Comparison of ENCODE assay signal across 21 cellular contexts in the genomic region with DNA sequence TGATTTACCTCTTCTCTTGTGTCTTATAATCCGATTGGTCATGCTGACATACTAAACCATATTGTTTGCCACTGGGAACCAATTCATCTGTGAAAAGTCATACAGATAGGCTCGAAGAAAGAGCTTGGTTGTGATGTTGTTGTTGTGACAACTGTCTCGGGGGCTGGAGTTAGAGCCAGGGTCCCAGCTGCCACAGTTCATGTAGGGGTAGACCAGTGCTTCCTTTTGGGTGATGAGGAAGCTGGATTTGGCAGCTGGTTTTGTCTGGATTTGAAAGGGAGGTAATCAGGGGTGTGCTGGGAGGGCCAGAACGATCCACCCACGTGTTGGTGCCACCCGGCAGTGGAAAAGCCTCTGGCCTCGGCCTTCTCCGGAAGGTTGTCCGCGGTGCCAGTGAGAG.
A peak's percentile ranks its signal among the peaks of the same experiment; 100 is the strongest.
DNase-seq lines count a peak whose midpoint lies in the region; FAIRE-seq and TF ChIP-seq lines count a peak whose summit lies in the region.
"Had no signal": no experiment of that assay in that cellular context is flagged by ENCODE, and none has a peak within 500 bp of the region (broad histone marks: within the 10 kb centered on the region; RNA-seq: fewer than 3 reads in every experiment).

No MANE protein-coding gene starts in this region.

- no peaks in the 10 kb centered on the region for H3K27me3 ChIP-seq in SJCRH30
- no peaks in the 10 kb centered on the region for H3K27me3 ChIP-seq in keratinocyte (ENCODE audit: control insufficient read depth, extremely low read depth, insufficient read depth, low read length)
- H3K27me3 ChIP-seq: BLaER1 treated with 17β-estradiol and CSF1 and Interleukin-3, amounts not matched to agents 10 nM and 100 nM had no signal

- H3K4me1 ChIP-seq in SJCRH30 = peaks cover 9% of the 10 kb centered on the region
- H3K4me1 ChIP-seq in keratinocyte (ENCODE audit: control insufficient read depth, extremely low read depth, insufficient read depth, low read length) = no peaks in the 10 kb centered on the region
- H3K4me1 ChIP-seq: A549; BLaER1 treated with 17β-estradiol and CSF1 and Interleukin-3, amounts not matched to agents 10 nM and 100 nM; Caco-2 had no signal

- no peak overlapping the region for H3K4me3 ChIP-seq in SJCRH30
- no peak overlapping the region for H3K4me3 ChIP-seq in keratinocyte (ENCODE audit: control insufficient read depth in 2 of 3, extremely low read depth in 1 of 3, insufficient read depth in 2 of 3, low read depth in 1 of 3, low read length in 3 of 3)
- H3K4me3 ChIP-seq: A549; BLaER1 treated with 17β-estradiol and CSF1 and Interleukin-3, amounts not matched to agents 10 nM and 100 nM had no signal

- H3K9me3 ChIP-seq in SJCRH30 (replicated peaks) (no peaks in the 10 kb centered on the region), keratinocyte (ENCODE audit: control insufficient read depth, low read depth, low read length) (no peaks in the 10 kb centered on the region)
- H3K9me3 ChIP-seq: A549, Caco-2 had no signal

- H3K9me3 Mint-ChIP-seq in progenitor cell of endocrine pancreas (ENCODE audit: low read depth) = no peaks in the 10 kb centered on the region
- H3K9me3 Mint-ChIP-seq: CD8-positive, alpha-beta T cell had no signal

- no peak overlapping the region for H3K4me2 ChIP-seq in keratinocyte (ENCODE audit: control insufficient read depth, extremely low read depth, insufficient read depth, low read depth, low read length)
- H3K4me2 ChIP-seq: A549; BLaER1 treated with 17β-estradiol and CSF1 and Interleukin-3, amounts not matched to agents 10 nM and 100 nM had no signal

- no peaks in the 10 kb centered on the region for H3K9me1 ChIP-seq in keratinocyte (ENCODE audit: control insufficient read depth, extremely low read depth, insufficient read depth, low read length)

- H2AFZ ChIP-seq in keratinocyte (ENCODE audit: control insufficient read depth, low read length) = peak overlapping the region; percentile 6

- H3K36me3 ChIP-seq in SJCRH30 (no peaks in the 10 kb centered on the region), keratinocyte (ENCODE audit: control insufficient read depth in 2 of 2, extremely low read depth in 1 of 2, insufficient read depth in 2 of 2, low read length in 2 of 2) (no peaks in the 10 kb centered on the region)
- H3K36me3 ChIP-seq: BLaER1 treated with 17β-estradiol and CSF1 and Interleukin-3, amounts not matched to agents 10 nM and 100 nM had no signal

- no peaks in the 10 kb centered on the region for H3K4me1 Mint-ChIP-seq in progenitor cell of endocrine pancreas (ENCODE audit: low read depth)
- H3K4me1 Mint-ChIP-seq: B cell had no signal

- no peak for FAIRE-seq in keratinocyte (lab: Jason Lieb, UNC)
- FAIRE-seq: A549, D721Med, G401.6, GM12891, GM19239 had no signal

- no peak overlapping the region for H3K9ac ChIP-seq in keratinocyte (ENCODE audit: control insufficient read depth, extremely low read depth, insufficient read depth, low read length)
- H3K9ac ChIP-seq: BLaER1 treated with 17β-estradiol and CSF1 and Interleukin-3, amounts not matched to agents 10 nM and 100 nM had no signal

- dilution Hi-C loops in keratinocyte (cut with MboI; ENCODE audit: extremely low pct_ligation_motif_present, low sequenced_read_pairs) = no loop called here

- H3K79me2 ChIP-seq in keratinocyte (ENCODE audit: control insufficient read depth, insufficient read depth, low read length) = no peaks in the 10 kb centered on the region

- H3K27ac ChIP-seq in SJCRH30 (peak overlapping the region; percentile 94), keratinocyte (ENCODE audit: control insufficient read depth, insufficient read depth, low read length) (no peak overlapping the region)
- H3K27ac ChIP-seq: 22Rv1; A549; BLaER1 treated with 17β-estradiol and CSF1 and Interleukin-3, amounts not matched to agents 10 nM and 100 nM; C4-2B had no signal

- H3K36me3 Mint-ChIP-seq in progenitor cell of endocrine pancreas (ENCODE audit: insufficient read depth) = no peaks in the 10 kb centered on the region

- TF ChIP-seq CTCF in keratinocyte (optimal IDR thresholded peaks at IDR 0.05 in 1 of 3, IDR thresholded peaks at IDR 0.05 in 1 of 3, conservative IDR thresholded peaks at IDR 0.05 in 1 of 3; ENCODE audit: extremely low read depth in 1 of 3, insufficient read depth in 2 of 3, low read length in 3 of 3) (no peak), progenitor cell of endocrine pancreas (IDR thresholded peaks at IDR 0.05; ENCODE audit: unreplicated experiment) (no peak)

- peak; percentile 83 to 91 for DNase-seq in SJCRH30
- no peak for DNase-seq in keratinocyte (ENCODE audit: low read depth, low spot score)
- no peak for DNase-seq in progenitor cell of endocrine pancreas (ENCODE audit: low spot score, unreplicated experiment)
- no peak for DNase-seq in GOT3 (lab: John Stamatoyannopoulos, UW)
- DNase-seq in dermis blood vessel endothelial cell = no peak
- DNase-seq: AML-193; Caco-2; Calu3; CD4-positive, alpha-beta T cell; CD8-positive, alpha-beta T cell; DMS79 treated with DMSO at 0.1 percent for 48 hours; GF-D8 had no signal

- peak overlapping the region; percentile 11 for H3K27ac Mint-ChIP-seq in progenitor cell of endocrine pancreas
- H3K27ac Mint-ChIP-seq: B cell; CD4-positive, alpha-beta T cell; CD8-positive, alpha-beta T cell had no signal

- no peak overlapping the region for H3K4me3 Mint-ChIP-seq in progenitor cell of endocrine pancreas (ENCODE audit: low read depth)
- H3K4me3 Mint-ChIP-seq: B cell; CD4-positive, alpha-beta T cell; CD8-positive, alpha-beta T cell had no signal

- no peaks in the 10 kb centered on the region for H3K27me3 Mint-ChIP-seq in progenitor cell of endocrine pancreas
- H3K27me3 Mint-ChIP-seq: B cell; CD4-positive, alpha-beta T cell had no signal

- no peaks in the 10 kb centered on the region for H4K20me1 ChIP-seq in keratinocyte (ENCODE audit: control insufficient read depth, extremely low read depth, insufficient read depth, low read length)
- H4K20me1 ChIP-seq: BLaER1 treated with 17β-estradiol and CSF1 and Interleukin-3, amounts not matched to agents 10 nM and 100 nM had no signal

Comparison
In these comparisons a context has a peak if more than half of its experiments do, and no peak if none do; other contexts are left out.
1. DNase-seq: peak in SJCRH30 (2 of 2); none in keratinocyte (single experiment), progenitor cell of endocrine pancreas (single experiment), GOT3 (single experiment) and dermis blood vessel endothelial cell (single experiment).